In the genomic region with DNA sequence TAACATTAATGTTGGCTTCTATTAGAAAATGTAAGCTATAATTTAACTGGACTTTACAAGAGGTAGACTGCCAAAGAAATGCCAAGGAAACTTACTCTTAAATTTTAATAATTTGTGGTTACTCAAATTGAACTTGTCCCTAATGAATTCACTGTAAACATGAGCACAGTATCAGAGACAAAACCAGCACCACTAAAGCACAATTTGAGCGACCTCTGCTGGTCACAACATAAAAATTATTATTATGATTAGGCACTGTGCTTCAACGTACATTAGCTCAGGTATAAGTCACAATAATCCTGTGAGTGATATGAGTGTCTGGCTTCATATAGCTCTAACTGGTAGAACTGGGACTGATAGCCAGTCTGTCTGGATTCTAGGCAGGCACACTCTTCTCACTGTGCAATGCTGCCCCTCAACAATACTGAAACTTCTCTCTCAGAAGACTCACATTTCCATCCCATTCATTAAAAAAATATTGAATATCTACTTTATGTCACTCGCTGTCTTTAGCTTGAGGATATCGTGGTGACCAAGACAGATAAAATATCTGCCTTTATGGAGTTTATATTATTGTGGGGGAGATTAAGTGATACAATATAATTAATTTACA, we compare ENCODE assay signal across 8 cellular contexts. TPM values are rescaled to one million over a fixed set of nuclear protein-coding genes. Genes with fewer than 3 reads are reported as not detected.
DNase-seq lines count a peak whose midpoint lies in the region; ATAC-seq and TF ChIP-seq lines count a peak whose summit lies in the region.

No MANE protein-coding gene starts in this region.

- H3K27me3 ChIP-seq in ACC112 (ENCODE audit: insufficient read depth, low read length) (no peaks in the 10 kb centered on the region), PC-3 (ENCODE audit: low read length) (no peaks in the 10 kb centered on the region), tibial artery (no peaks in the 10 kb centered on the region)

- CTCF ChIA-PET in PC-3 (lab: Charles Lee): interaction anchor here (0.6 to 2.3 kb wide), 5 partner anchors 83 to 1096 kb away, joined by 3 to 27 read pairs (median 4); no protein-coding TSS in a partner anchor

- no peaks in the 10 kb centered on the region for H3K79me2 ChIP-seq in ACC112 (ENCODE audit: control insufficient read depth, insufficient read depth, low read length, unreplicated experiment)
- no peaks in the 10 kb centered on the region for H3K79me2 ChIP-seq in PC-3 (ENCODE audit: low read length)

- H2AFZ ChIP-seq in ACC112 (ENCODE audit: low read length, unreplicated experiment) (peak overlapping the region; percentile 73), PC-3 (ENCODE audit: low read length) (no peak overlapping the region; the same call in 1 of the 2 replicates)

- H3K9ac ChIP-seq in PC-3 (ENCODE audit: low read length): no peak overlapping the region

- H3K36me3 ChIP-seq in ACC112 (ENCODE audit: insufficient read depth, low read length): 0 out of 2 replicates have a peak, but pooled peaks cover 3% of the 10 kb centered on the region
- H3K36me3 ChIP-seq in PC-3 (ENCODE audit: low read depth, low read length): no peaks in the 10 kb centered on the region; the same call in 1 of the 2 replicates
- peaks cover 0 to 8% (median 0%) of the 10 kb centered on the region in 3 donors for H3K36me3 ChIP-seq in tibial artery

- ATAC-seq in GM18508 (IDR thresholded peaks at IDR 0.05; ENCODE audit: insufficient read depth, unreplicated experiment) (peak; percentile 76), HG02973 (IDR thresholded peaks at IDR 0.05; ENCODE audit: unreplicated experiment) (peak; percentile 90), PC-3 (peak; percentile 78)

- intact Hi-C loops in PC-3 (cut with micrococcal nuclease) (loop anchor here (1.0 to 2.0 kb wide), 2 partner anchors 86 to 156 kb away; no protein-coding TSS in a partner anchor), tibial artery (cut with DNase I; ENCODE audit: low total_unique reads) (loop anchor here (10.0 kb wide), 1 partner anchor 90 kb away; a partner anchor contains a TSS)

- POLR2A ChIA-PET in PC-3 (lab: Charles Lee; ENCODE audit: unreplicated experiment): interaction anchor here (0.6 to 0.7 kb wide), 4 partner anchors 17 to 157 kb away, joined by 3 to 7 read pairs (median 4); no protein-coding TSS in a partner anchor

- no peaks in the 10 kb centered on the region for H3F3A ChIP-seq in PC-3 (ENCODE audit: low read length, unreplicated experiment)

- DNase-seq in PC-3 (peak; percentile 58), fibroblast of mammary gland (ENCODE audit: low read depth) (peak; percentile 75), tibial artery (no peak), islet precursor cell (no peak)
- no peak for DNase-seq in activated CD4-positive, CD25-positive, alpha-beta regulatory T cell treated with anti-CD3 and anti-CD28 coated beads, Interleukin-2, amount 50 U/mL, for 72 hours

- H3K4me2 ChIP-seq in PC-3 (ENCODE audit: low read length): no peak overlapping the region

- BruUV-seq in PC-3 (replicated peaks; lab: Mats Ljungman, UMichigan): no TSS peak

- H3K9me3 ChIP-seq in PC-3 (ENCODE audit: low read length) (no peaks in the 10 kb centered on the region), tibial artery (no peaks in the 10 kb centered on the region)

- TF ChIP-seq CTCF in PC-3 (conservative IDR thresholded peaks at IDR 0.05; ENCODE audit: low read depth, low read length): peak; percentile 68
- peak; percentile 69 for TF ChIP-seq CTCF in fibroblast of mammary gland (conservative IDR thresholded peaks at IDR 0.05; ENCODE audit: control insufficient read depth, insufficient read depth, low read depth, low read length)
- TF ChIP-seq CTCF in tibial artery (IDR thresholded peaks at IDR 0.05): peak; percentile 46 to 52

- H4K20me1 ChIP-seq in PC-3 (ENCODE audit: low read length): no peaks in the 10 kb centered on the region

- H3K4me3 ChIP-seq in ACC112 (ENCODE audit: low read depth, low read length) (peak overlapping the region; percentile 66), PC-3 (ENCODE audit: low read length) (no peak overlapping the region), fibroblast of mammary gland (ENCODE audit: control insufficient read depth, low read depth, low read length) (no peak overlapping the region), tibial artery (no peak overlapping the region)

- H3K27ac ChIP-seq in ACC112 (ENCODE audit: low read depth, low read length): peak overlapping the region; percentile 60
- no peak overlapping the region for H3K27ac ChIP-seq in PC-3 (ENCODE audit: low read length)
- no peak overlapping the region for H3K27ac ChIP-seq in tibial artery

- H3K4me1 ChIP-seq in ACC112 (ENCODE audit: control insufficient read depth, insufficient read depth, low read length, unreplicated experiment) (peaks cover 42% of the 10 kb centered on the region), PC-3 (ENCODE audit: insufficient read depth, low read length) (peaks cover 23% of the 10 kb centered on the region), tibial artery (peaks cover 0 to 19% (median 0%) of the 10 kb centered on the region in 4 donors)

- no peaks in the 10 kb centered on the region for H3K9me2 ChIP-seq in PC-3 (replicated peaks; ENCODE audit: low read length)

RNA-seq across cellular contexts. Expression of a gene that starts 8.0 kb away (rescaled TPM):
- 6.9 and 7.5 TPM in 2 replicates for total RNA-seq in PC-3 (2014; rRNA removed)

Comparison
In these comparisons a context has a peak if more than half of its experiments do, and no peak if none do; other contexts are left out.
1. DNase-seq: peak in PC-3 (single experiment) and fibroblast of mammary gland (single experiment); none in tibial artery (0 of 2), islet precursor cell (single experiment) and activated CD4-positive, CD25-positive, alpha-beta regulatory T cell treated with anti-CD3 and anti-CD28 coated beads, Interleukin-2, amount 50 U/mL, for 72 hours (single experiment).
2. Peak in every context shown above with its lines, with median percentiles within 50 percentile points of each other: ATAC-seq and CTCF ChIP-seq.